3 cellular contexts compared by ENCODE assay signal in genomic region chr1:111454859-111455641, GRCh38.
TF ChIP-seq lines count a peak whose summit lies in the region.

No MANE protein-coding gene starts in this region.

TF ChIP-seq in IMR-90, 13 proteins besides CTCF, POLR2A, EP300 and RAD21:
- TF ChIP-seq MXI1 (IDR thresholded peaks at IDR 0.05; ENCODE audit: borderline replicate concordance, low read depth, low read length) = no peak
- TF ChIP-seq MAFK (IDR thresholded peaks at IDR 0.05; ENCODE audit: low read depth, low read length) = no peak
- TF ChIP-seq RFX5 (IDR thresholded peaks at IDR 0.05; ENCODE audit: low read depth, low read length) = no peak
- TF ChIP-seq MAZ (IDR thresholded peaks at IDR 0.05; ENCODE audit: borderline replicate concordance, low read depth, low read length) = no peak
- no peak for TF ChIP-seq CEBPB (IDR thresholded peaks at IDR 0.05; ENCODE audit: low read depth, low read length)
- TF ChIP-seq ELK1 (IDR thresholded peaks at IDR 0.05; ENCODE audit: borderline replicate concordance, low read depth, low read length) = no peak
- TF ChIP-seq NFE2L2 (IDR thresholded peaks at IDR 0.05; ENCODE audit: low read depth, low read length) = no peak
- no peak for TF ChIP-seq SMC3 (IDR thresholded peaks at IDR 0.05; ENCODE audit: low read depth, low read length)
- TF ChIP-seq BHLHE40 (IDR thresholded peaks at IDR 0.05; ENCODE audit: low read depth, low read length) = no peak
- no peak for TF ChIP-seq FOS (IDR thresholded peaks at IDR 0.05; ENCODE audit: low read depth, low read length)
- TF ChIP-seq CHD1 (IDR thresholded peaks at IDR 0.05; ENCODE audit: low read depth, low read length) = no peak
- TF ChIP-seq RCOR1 (IDR thresholded peaks at IDR 0.05; ENCODE audit: insufficient replicate concordance, low read length) = no peak
- TF ChIP-seq USF2 (IDR thresholded peaks at IDR 0.05; ENCODE audit: low read depth, low read length) = no peak
TF ChIP-seq in IMR-90: peak in this region for 0.

TF ChIP-seq in GM12878, 131 proteins besides CTCF, POLR2A, EP300 and RAD21:
- TF ChIP-seq CBX3 (IDR thresholded peaks at IDR 0.05; ENCODE audit: borderline replicate concordance, low read depth) (no peak), RB1 (IDR thresholded peaks at IDR 0.05; ENCODE audit: borderline replicate concordance) (no peak), MEF2A (IDR thresholded peaks at IDR 0.05; ENCODE audit: insufficient read depth, low read depth, low read length) (0 out of 2 replicates have a peak, but pooled peaks have one; percentile 19), IRF4 (IDR thresholded peaks at IDR 0.05; ENCODE audit: low read depth, low read length) (0 out of 2 replicates have a peak, but pooled peaks have one; percentile 80), ZNF384 (IDR thresholded peaks at IDR 0.05; ENCODE audit: borderline replicate concordance, low read depth, low read length) (0 out of 2 replicates have a peak, but pooled peaks have one; percentile 16), SRF (IDR thresholded peaks at IDR 0.05; ENCODE audit: low read depth in 2 of 2, low read length in 2 of 2) (0 out of 4 replicates have a peak, but pooled peaks of 1 of the 2 experiments have one; percentile 27), JUNB (IDR thresholded peaks at IDR 0.05) (peak; percentile 86), SUZ12 (IDR thresholded peaks at IDR 0.05; ENCODE audit: unreplicated experiment) (no peak), ATF2 (IDR thresholded peaks at IDR 0.05; ENCODE audit: low read length) (peak; percentile 43; the same call in 1 of the 2 replicates), RELA (IDR thresholded peaks at IDR 0.05; ENCODE audit: borderline replicate concordance, partially characterized antibody) (no peak)

TF ChIP-seq in SK-N-SH treated with all-trans-retinoic acid at 6 μM for 48 hours, 23 proteins besides CTCF, POLR2A, EP300 and RAD21:
- TF ChIP-seq ISL1 (CRISPR knock-in tag; IDR thresholded peaks at IDR 0.05) (no peak), PATZ1 (CRISPR knock-in tag; IDR thresholded peaks at IDR 0.05; ENCODE audit: borderline replicate concordance) (no peak), CSDC2 (CRISPR knock-in tag; IDR thresholded peaks at IDR 0.05) (no peak), SNAI2 (CRISPR knock-in tag; IDR thresholded peaks at IDR 0.05) (no peak), ZFP3 (CRISPR knock-in tag; IDR thresholded peaks at IDR 0.05) (no peak), TSHZ2 (CRISPR knock-in tag; IDR thresholded peaks at IDR 0.05) (no peak), ESRRG (CRISPR knock-in tag; IDR thresholded peaks at IDR 0.05) (no peak), CSRNP3 (CRISPR knock-in tag; IDR thresholded peaks at IDR 0.05) (no peak), ZNF8 (CRISPR knock-in tag; IDR thresholded peaks at IDR 0.05) (no peak), GLIS3 (CRISPR knock-in tag; IDR thresholded peaks at IDR 0.05) (no peak)
